ENCODE assay signal across 10 cellular contexts in the genomic region with DNA sequence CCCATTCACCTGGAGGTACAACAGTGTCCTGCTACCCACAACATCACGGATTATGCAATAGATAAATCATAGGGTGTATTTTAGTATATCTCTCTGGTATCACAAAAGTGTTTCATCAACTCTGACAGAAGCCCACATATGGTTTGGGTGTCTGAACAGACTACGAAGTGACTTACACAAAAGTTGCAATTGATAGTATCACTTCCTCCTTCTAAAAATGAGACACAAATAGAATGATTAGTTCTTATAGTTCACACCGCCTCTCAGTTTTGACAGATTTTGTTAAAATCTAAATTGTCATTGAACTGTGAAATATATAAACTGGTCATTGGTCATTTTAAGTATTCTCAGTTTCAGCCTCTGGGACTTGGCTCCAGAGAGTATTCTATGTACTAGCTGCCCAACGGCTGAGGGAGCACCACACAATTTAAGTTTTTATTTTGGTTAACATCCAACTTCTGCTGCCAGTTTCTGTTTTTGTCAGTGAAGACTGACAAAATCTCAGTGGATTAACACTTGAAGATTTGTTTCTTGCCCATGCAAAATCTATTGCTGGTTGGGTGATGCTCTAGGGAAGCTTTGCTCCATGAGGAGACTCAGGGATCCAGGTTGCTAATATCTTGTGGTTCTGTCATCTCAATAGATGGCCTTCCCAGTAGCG.
DNase-seq lines count a peak whose midpoint lies in the region; ATAC-seq lines count a peak whose summit lies in the region.
"Had no signal": no experiment of that assay in that cellular context is flagged by ENCODE, and none has a peak within 500 bp of the region (broad histone marks: within the 10 kb centered on the region; RNA-seq: fewer than 3 reads in every experiment).

No MANE protein-coding gene starts in this region.

- peak; percentile 9 for DNase-seq in globus pallidus (ENCODE audit: low spot score)
- no peak for DNase-seq in Kasumi-1 (lab: John Stamatoyannopoulos, UW)
- DNase-seq in stimulated activated CD4-positive, alpha-beta T cell treated with anti-CD3 and anti-CD28 coated beads, Interleukin-4, amount 100 ng/mL, for 1 hour, result no peak
- DNase-seq in dermis blood vessel endothelial cell, result no peak
- DNase-seq in activated CD4-positive, CD25-positive, alpha-beta regulatory T cell treated with anti-CD3 and anti-CD28 coated beads, Interleukin-2, amount 50 U/mL, for 72 hours, result no peak
- DNase-seq: NCI-H524 treated with DMSO at 0.1 percent for 48 hours, nucleus accumbens had no signal

- peak; percentile 96 for ATAC-seq in GM18870 (IDR thresholded peaks at IDR 0.05; ENCODE audit: unreplicated experiment)
- peak; percentile 89 for ATAC-seq in GM21825 (IDR thresholded peaks at IDR 0.05; ENCODE audit: unreplicated experiment)
- ATAC-seq in HG03439 (IDR thresholded peaks at IDR 0.05; ENCODE audit: unreplicated experiment), result peak; percentile 85
